14 cellular contexts compared by ENCODE assay signal in genomic region chr12:100995771-100996170, GRCh38.
DNase-seq lines count a peak whose midpoint lies in the region; ATAC-seq and TF ChIP-seq lines count a peak whose summit lies in the region.
"Had no signal": no experiment of that assay in that cellular context is flagged by ENCODE, and none has a peak within 500 bp of the region (broad histone marks: within the 10 kb centered on the region; RNA-seq: fewer than 3 reads in every experiment).

No MANE protein-coding gene starts in this region.

- intact Hi-C loops in Right ventricle myocardium superior (cut with DNase I), result no loop called here

- H3K9me3 Mint-ChIP-seq in progenitor cell of endocrine pancreas (ENCODE audit: low read depth), result no peaks in the 10 kb centered on the region

- H3K4me3 Mint-ChIP-seq in progenitor cell of endocrine pancreas (ENCODE audit: low read depth), result no peak overlapping the region

- H3K27ac Mint-ChIP-seq in progenitor cell of endocrine pancreas, result no peak overlapping the region

- in situ Hi-C loops in astrocyte of the spinal cord (cut with HindIII; ENCODE audit: low sequenced_read_pairs), result no loop called here

- no peaks in the 10 kb centered on the region for H3K36me3 Mint-ChIP-seq in progenitor cell of endocrine pancreas (ENCODE audit: insufficient read depth)

- peak; percentile 76 for ATAC-seq in GM18873 (IDR thresholded peaks at IDR 0.05; ENCODE audit: low FRiP score, unreplicated experiment)
- peak; percentile 78 for ATAC-seq in GM21529 (IDR thresholded peaks at IDR 0.05; ENCODE audit: unreplicated experiment)
- peak; percentile 60 for ATAC-seq in HG03103 (IDR thresholded peaks at IDR 0.05; ENCODE audit: low read depth, unreplicated experiment)
- ATAC-seq in Right ventricle myocardium superior (ENCODE audit: poor library complexity), result no peak

- no peak for TF ChIP-seq CTCF in astrocyte of the spinal cord (IDR thresholded peaks at IDR 0.05; ENCODE audit: low read depth, low read length)
- no peak for TF ChIP-seq CTCF in progenitor cell of endocrine pancreas (IDR thresholded peaks at IDR 0.05; ENCODE audit: unreplicated experiment)

- no peak overlapping the region for H3K4me3 ChIP-seq in astrocyte of the spinal cord (ENCODE audit: low read depth, low read length)
- H3K4me3 ChIP-seq: ovary had no signal

- H3K4me1 Mint-ChIP-seq in progenitor cell of endocrine pancreas (ENCODE audit: low read depth), result no peaks in the 10 kb centered on the region

- DNase-seq in astrocyte of the spinal cord (ENCODE audit: low read depth, low spot score) (peak; percentile 30), progenitor cell of endocrine pancreas (ENCODE audit: low spot score, unreplicated experiment) (no peak), NCI-H1092 treated with DMSO at 0.1 percent for 48 hours (lab: John Stamatoyannopoulos, UW) (no peak), GDM1 (lab: John Stamatoyannopoulos, UW) (no peak), Right ventricle myocardium superior (no peak)
- DNase-seq: Caco-2; effector CD4-positive, alpha-beta T cell; glutamatergic neuron; NCI-H1694 treated with DMSO at 0.1 percent for 48 hours; ovary; stimulated activated CD4-positive, alpha-beta T cell treated with anti-CD3 and anti-CD28 coated beads, Interleukin-4, amount 100 ng/mL, for 4 hours had no signal

- H3K27me3 Mint-ChIP-seq in progenitor cell of endocrine pancreas, result no peaks in the 10 kb centered on the region
